ENCODE assay signal across 8 cellular contexts in genomic region chr1:91712981-91713841, GRCh38.
DNase-seq lines count a peak whose midpoint lies in the region; ATAC-seq and TF ChIP-seq lines count a peak whose summit lies in the region.

No MANE protein-coding gene starts in this region.

- no peaks in the 10 kb centered on the region for H3K27me3 ChIP-seq in muscle layer of duodenum (ENCODE audit: low read depth, low read length)
- no peaks in the 10 kb centered on the region for H3K27me3 ChIP-seq in upper lobe of right lung

- H3K4me1 ChIP-seq in muscle layer of duodenum (ENCODE audit: control insufficient read depth in 1 of 2, insufficient read depth in 2 of 2, low read length in 2 of 2) (peaks cover 0 to 14% of the 10 kb centered on the region in 2 donors), upper lobe of right lung (peaks cover 12% of the 10 kb centered on the region)

- intact Hi-C loops in upper lobe of right lung (cut with DNase I) = no loop called here

- H3K9me3 ChIP-seq in muscle layer of duodenum (ENCODE audit: control insufficient read depth in 1 of 2, low read length in 2 of 2) (no peaks in the 10 kb centered on the region), upper lobe of right lung (no peaks in the 10 kb centered on the region)

- TF ChIP-seq CTCF in AG10803 (conservative IDR thresholded peaks at IDR 0.05; ENCODE audit: low read length) (no peak), upper lobe of right lung (IDR thresholded peaks at IDR 0.05) (no peak)

- H3K36me3 ChIP-seq in muscle layer of duodenum (ENCODE audit: control insufficient read depth in 1 of 2, insufficient read depth in 2 of 2, low read length in 2 of 2) (peaks cover 27 to 35% of the 10 kb centered on the region in 2 donors), upper lobe of right lung (peaks cover 42% of the 10 kb centered on the region)

- H3K27ac ChIP-seq in muscle layer of duodenum (ENCODE audit: low read length) (peak overlapping the region; percentile 71), upper lobe of right lung (peak overlapping the region; percentile 55)

- H3K4me3 ChIP-seq in AG10803 (ENCODE audit: low read length) (no peak overlapping the region), muscle layer of duodenum (ENCODE audit: low read depth in 1 of 2, low read length in 2 of 2) (no peak overlapping the region), upper lobe of right lung (no peak overlapping the region)

- DNase-seq in AG10803 (ENCODE audit: low read depth) = peak; percentile 67
- peak; percentile 11 to 33 for DNase-seq in Kasumi-1 (lab: John Stamatoyannopoulos, UW)
- peak; percentile 88 for DNase-seq in amniotic epithelial cell (ENCODE audit: low read depth)
- DNase-seq in upper lobe of right lung = no peak
- DNase-seq in NCI-H69 (lab: John Stamatoyannopoulos, UW) = no peak

- ATAC-seq in GM19467 (IDR thresholded peaks at IDR 0.05; ENCODE audit: unreplicated experiment) (peak; percentile 48), upper lobe of right lung (peak; percentile 57), HG03135 (IDR thresholded peaks at IDR 0.05; ENCODE audit: unreplicated experiment) (no peak)

Comparison
In these comparisons a context has a peak if more than half of its experiments do, and no peak if none do; other contexts are left out.
1. DNase-seq: peak in AG10803 (single experiment), Kasumi-1 (2 of 2) and amniotic epithelial cell (single experiment); none in upper lobe of right lung (single experiment) and NCI-H69 (single experiment).